In genomic region chr9:86458456-86458855, GRCh38 we compare ENCODE assay signal across 23 cellular contexts.
"Had no signal": no experiment of that assay in that cellular context is flagged by ENCODE, and none has a peak within 500 bp of the region (broad histone marks: within the 10 kb centered on the region; RNA-seq: fewer than 3 reads in every experiment).

No MANE protein-coding gene starts in this region.

- H3K36me3 ChIP-seq: heart right ventricle, left ventricle myocardium inferior, lower lobe of right lung, ovary, right atrium auricular region, sigmoid colon, stomach, thoracic aorta, transverse colon, uterus had no signal

- H3K4me1 ChIP-seq: left ventricle myocardium inferior, lower lobe of right lung, right atrium auricular region, uterus had no signal

- H3K36me3 Mint-ChIP-seq: naive thymus-derived CD8-positive, alpha-beta T cell had no signal

- H3K9me3 Mint-ChIP-seq: naive thymus-derived CD8-positive, alpha-beta T cell; neural crest cell had no signal

- H3K4me3 ChIP-seq: coronary artery, heart right ventricle, left ventricle myocardium inferior, lower lobe of right lung, mucosa of descending colon, ovary, right atrium auricular region, sigmoid colon, skin epidermis, stomach, thoracic aorta, transverse colon, uterus had no signal

- H3K4me3 Mint-ChIP-seq: naive thymus-derived CD8-positive, alpha-beta T cell; neural crest cell had no signal

- DNase-seq: effector CD4-positive, alpha-beta T cell; heart right ventricle; kidney; left cardiac atrium; left ventricle myocardium inferior; lower lobe of right lung; mesenchymal stem cell; mucosa of descending colon; naive thymus-derived CD8-positive, alpha-beta T cell; nucleus accumbens; ovary; sigmoid colon; stimulated activated CD4-positive, alpha-beta T cell treated with anti-CD3 and anti-CD28 coated beads, Interleukin-12 subunit alpha, Interleukin-12 subunit beta, amount 100 ng/mL, for 4 hours; stimulated activated naive CD4-positive, alpha-beta T cell; stomach; substantia nigra; transverse colon; uterus had no signal

- H3K27ac Mint-ChIP-seq: naive thymus-derived CD8-positive, alpha-beta T cell had no signal

- H3K27ac ChIP-seq: coronary artery, heart right ventricle, left ventricle myocardium inferior, lower lobe of right lung, ovary, right atrium auricular region, sigmoid colon, skin epidermis, stomach, thoracic aorta, transverse colon had no signal

- H3K4me1 Mint-ChIP-seq: naive thymus-derived CD8-positive, alpha-beta T cell had no signal

- H3K9me3 ChIP-seq: heart right ventricle, left ventricle myocardium inferior, lower lobe of right lung, mucosa of descending colon, ovary, right atrium auricular region, sigmoid colon, stomach, thoracic aorta, transverse colon, uterus had no signal

- ATAC-seq: heart right ventricle; left cardiac atrium; lower lobe of right lung; mucosa of descending colon; naive thymus-derived CD8-positive, alpha-beta T cell had no signal

- H3K27me3 ChIP-seq: heart right ventricle, ovary, right atrium auricular region, sigmoid colon, stomach, transverse colon, uterus had no signal
